Comparison of ENCODE assay signal across 33 cellular contexts in genomic region chr1:170198090-170198489, GRCh38. TPM values are rescaled to one million over a fixed set of nuclear protein-coding genes. Genes with fewer than 3 reads are reported as not detected.
"Had no signal": no experiment of that assay in that cellular context is flagged by ENCODE, and none has a peak within 500 bp of the region (broad histone marks: within the 10 kb centered on the region; RNA-seq: fewer than 3 reads in every experiment).

No MANE protein-coding gene starts in this region.

- H3K36me3 ChIP-seq: stomach, suprapubic skin, thoracic aorta, thyroid gland, tibial artery, tibial nerve, transverse colon, upper lobe of left lung, upper lobe of right lung, uterus, vagina had no signal

- H3K4me3 Mint-ChIP-seq: stimulated activated effector memory CD8-positive, alpha-beta T cell treated with anti-CD3 and anti-CD28 coated beads, Interleukin-12 subunit alpha, Interleukin-12 subunit beta, amount 100 ng/mL, for 72 hours; stimulated activated memory B cell treated with anti-CD40 and anti-IgM and Interleukin-4, amounts not matched to agents 10 μg/mL and 1 μg/mL and 100 μg/mL, for 72 hours; stimulated activated naive B cell treated with anti-CD40 and anti-IgM and Interleukin-4, amounts not matched to agents 10 μg/mL and 1 μg/mL and 100 μg/mL, for 72 hours; stimulated activated naive CD8-positive, alpha-beta T cell treated with anti-CD3 and anti-CD28 coated beads, Interleukin-15, amount 100 ng/mL, for 72 hours; stimulated activated naive CD8-positive, alpha-beta T cell treated with anti-CD3 and anti-CD28 coated beads, Interleukin-15, Interleukin-2, amounts not matched to agents 100 ng/mL and 50 ng/mL, for 24 hours; type B pancreatic cell had no signal

- H3K9me3 Mint-ChIP-seq: stimulated activated effector memory CD8-positive, alpha-beta T cell treated with anti-CD3 and anti-CD28 coated beads, Interleukin-12 subunit alpha, Interleukin-12 subunit beta, amount 100 ng/mL, for 72 hours; stimulated activated memory B cell treated with anti-CD40 and anti-IgM and Interleukin-4, amounts not matched to agents 10 μg/mL and 1 μg/mL and 100 μg/mL, for 72 hours; stimulated activated naive CD8-positive, alpha-beta T cell treated with anti-CD3 and anti-CD28 coated beads, Interleukin-15, amount 100 ng/mL, for 72 hours; stimulated activated naive CD8-positive, alpha-beta T cell treated with anti-CD3 and anti-CD28 coated beads, Interleukin-15, Interleukin-2, amounts not matched to agents 100 ng/mL and 50 ng/mL, for 24 hours; type B pancreatic cell had no signal

- H3K4me1 Mint-ChIP-seq: stimulated activated effector memory CD8-positive, alpha-beta T cell treated with anti-CD3 and anti-CD28 coated beads, Interleukin-12 subunit alpha, Interleukin-12 subunit beta, amount 100 ng/mL, for 72 hours; stimulated activated memory B cell treated with anti-CD40 and anti-IgM and Interleukin-4, amounts not matched to agents 10 μg/mL and 1 μg/mL and 100 μg/mL, for 72 hours; stimulated activated naive B cell treated with anti-CD40 and anti-IgM and Interleukin-4, amounts not matched to agents 10 μg/mL and 1 μg/mL and 100 μg/mL, for 72 hours; stimulated activated naive CD8-positive, alpha-beta T cell treated with anti-CD3 and anti-CD28 coated beads, Interleukin-15, amount 100 ng/mL, for 72 hours had no signal

- DNase-seq: stimulated activated CD4-positive, alpha-beta T cell treated with anti-CD3 and anti-CD28 coated beads, Interleukin-2, amount 100 ng/mL, for 48 hours; stimulated activated CD4-positive, alpha-beta T cell treated with anti-CD3 and anti-CD28 coated beads, Interleukin-4, amount 100 ng/mL, for 1 hour; stimulated activated CD4-positive, alpha-beta T cell treated with anti-CD3 and anti-CD28 coated beads, Interleukin-4, amount 100 ng/mL, for 24 hours; stimulated activated CD4-positive, alpha-beta T cell treated with anti-CD3 and anti-CD28 coated beads, Interleukin-4, amount 100 ng/mL, for 4 hours; stimulated activated CD8-positive, alpha-beta memory T cell treated with anti-CD3 and anti-CD28 coated beads, Interleukin-4, amount 100 ng/mL, for 48 hours; stimulated activated naive B cell treated with anti-CD40 and anti-IgM and Interleukin-4, amounts not matched to agents 10 μg/mL and 1 μg/mL and 100 μg/mL, for 72 hours; stimulated activated naive CD4-positive, alpha-beta T cell; stimulated activated naive CD4-positive, alpha-beta T cell treated with Interleukin-2 at 50 U/mL for 16 hours; stimulated activated naive CD8-positive, alpha-beta T cell treated with anti-CD3 and anti-CD28 coated beads, Interleukin-15, amount 100 ng/mL, for 72 hours; stimulated activated naive CD8-positive, alpha-beta T cell treated with anti-CD3 and anti-CD28 coated beads, Interleukin-15, Interleukin-2, amounts not matched to agents 100 U/mL and 50 U/mL, for 24 hours; stomach; substantia nigra; testis; thyroid gland; tibial artery; transverse colon; trophoblast cell; upper lobe of left lung; upper lobe of right lung; uterus had no signal

- H3K4me1 ChIP-seq: stomach, suprapubic skin, thyroid gland, transverse colon, upper lobe of right lung, uterus had no signal

- H3K27ac Mint-ChIP-seq: stimulated activated effector memory CD8-positive, alpha-beta T cell treated with anti-CD3 and anti-CD28 coated beads, Interleukin-12 subunit alpha, Interleukin-12 subunit beta, amount 100 ng/mL, for 72 hours; stimulated activated memory B cell treated with anti-CD40 and anti-IgM and Interleukin-4, amounts not matched to agents 10 μg/mL and 1 μg/mL and 100 μg/mL, for 72 hours; stimulated activated naive B cell treated with anti-CD40 and anti-IgM and Interleukin-4, amounts not matched to agents 10 μg/mL and 1 μg/mL and 100 μg/mL, for 72 hours; stimulated activated naive CD8-positive, alpha-beta T cell treated with anti-CD3 and anti-CD28 coated beads, Interleukin-15, Interleukin-2, amounts not matched to agents 100 ng/mL and 50 ng/mL, for 24 hours; type B pancreatic cell had no signal

- H3K27ac ChIP-seq: stomach, suprapubic skin, testis, thyroid gland, tibial artery, tibial nerve, transverse colon, upper lobe of left lung, upper lobe of right lung, uterus, vagina had no signal

- H3K4me3 ChIP-seq: stomach, suprapubic skin, testis, thoracic aorta, thyroid gland, tibial artery, tibial nerve, transverse colon, upper lobe of left lung, upper lobe of right lung, uterus, vagina had no signal

- H3K27me3 ChIP-seq: stomach, suprapubic skin, testis, thyroid gland, tibial artery, tibial nerve, transverse colon, upper lobe of left lung, upper lobe of right lung, uterus, vagina had no signal

- FAIRE-seq: urothelium cell line had no signal

- H3K27me3 Mint-ChIP-seq: type B pancreatic cell had no signal

- H3K9me3 ChIP-seq: stomach, suprapubic skin, testis, thoracic aorta, thyroid gland, tibial artery, tibial nerve, transverse colon, upper lobe of left lung, upper lobe of right lung, uterus, vagina had no signal

- H3K36me3 Mint-ChIP-seq: stimulated activated effector memory CD8-positive, alpha-beta T cell treated with anti-CD3 and anti-CD28 coated beads, Interleukin-12 subunit alpha, Interleukin-12 subunit beta, amount 100 ng/mL, for 72 hours; stimulated activated memory B cell treated with anti-CD40 and anti-IgM and Interleukin-4, amounts not matched to agents 10 μg/mL and 1 μg/mL and 100 μg/mL, for 72 hours; stimulated activated naive B cell treated with anti-CD40 and anti-IgM and Interleukin-4, amounts not matched to agents 10 μg/mL and 1 μg/mL and 100 μg/mL, for 72 hours; type B pancreatic cell had no signal

RNA-seq across cellular contexts. Expression of gene NTMT2, which starts 52.3 kb away (rescaled TPM):
- total RNA-seq: stomach, subcutaneous adipose tissue, suprapubic skin, thoracic aorta, thyroid gland, tibial nerve, transverse colon, upper lobe of left lung, upper lobe of right lung, ureter, uterus, vagina had no signal
- polyA plus RNA-seq: stomach, thymus, urinary bladder had no signal
